In the genomic region with DNA sequence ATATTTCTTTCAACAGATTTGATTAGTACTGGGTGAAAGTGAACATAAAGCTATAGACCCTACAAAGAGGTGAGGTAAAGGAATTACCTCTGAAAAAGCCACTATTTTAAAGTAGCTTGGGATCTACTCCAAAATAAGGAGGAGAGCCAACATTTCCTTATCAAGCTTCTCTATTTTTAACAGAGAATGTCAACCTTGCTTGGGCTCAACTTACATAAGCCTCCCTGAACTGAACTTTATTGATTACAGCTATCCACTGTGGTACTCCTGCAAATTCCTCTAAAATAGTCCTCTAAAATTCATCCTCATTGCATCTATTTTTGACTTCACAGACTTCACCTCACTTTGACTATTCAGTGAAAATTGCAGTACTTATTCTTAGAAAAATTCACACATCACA, we compare ENCODE assay signal across 21 cellular contexts.
"Had no signal": no experiment of that assay in that cellular context is flagged by ENCODE, and none has a peak within 500 bp of the region (broad histone marks: within the 10 kb centered on the region; RNA-seq: fewer than 3 reads in every experiment).

No MANE protein-coding gene starts in this region.

- ATAC-seq: Panc1 had no signal

- H3K4me3 ChIP-seq: MG63, SJSA1, SK-N-MC had no signal

- H3K9me3 ChIP-seq: MG63, SJSA1 had no signal

- H3K27me3 ChIP-seq: MG63, SJSA1 had no signal

- H3K27ac ChIP-seq: RWPE1, SJSA1, SK-N-MC had no signal

- DNase-seq: IMR-90, Karpas-422, KG1, MG63, NCI-H1092, NCI-H1105 treated with DMSO at 0.1 percent for 48 hours, NCI-H1417 treated with DMSO at 0.1 percent for 48 hours, NCI-H146, NCI-H1694 treated with DMSO at 0.1 percent for 48 hours, NCI-H1930, NCI-H2081, NCI-H2107, NCI-H2227 treated with DMSO at 0.1 percent for 48 hours, NCI-H524 treated with DMSO at 0.1 percent for 48 hours, NCI-H69, NCI-H774, SIG-M5 had no signal
